In the genomic region with DNA sequence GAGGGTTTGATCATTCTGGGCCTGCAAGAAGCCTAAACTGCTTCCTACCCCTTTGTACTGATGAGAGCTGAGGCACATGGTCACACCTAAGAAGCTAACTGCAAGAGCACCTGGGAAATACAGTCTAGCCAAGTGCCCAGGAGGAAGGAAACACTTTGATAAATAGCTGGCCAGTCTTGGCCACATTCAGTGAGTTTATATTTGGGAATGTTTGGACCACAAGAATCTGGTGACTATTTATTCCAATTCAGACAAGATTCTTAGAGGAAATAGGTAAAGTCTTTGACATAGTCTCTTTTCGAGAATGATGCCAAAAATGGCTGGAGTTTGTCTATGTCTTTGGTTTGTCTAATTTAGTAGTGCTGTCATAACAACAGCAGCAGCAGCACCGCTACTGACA, we compare ENCODE assay signal across 25 cellular contexts.
"Had no signal": no experiment of that assay in that cellular context is flagged by ENCODE, and none has a peak within 500 bp of the region (broad histone marks: within the 10 kb centered on the region; RNA-seq: fewer than 3 reads in every experiment).

No MANE protein-coding gene starts in this region.

- H3K27ac Mint-ChIP-seq: activated CD4-positive, alpha-beta memory T cell treated with anti-CD3 and anti-CD28 coated beads for 36 hours; activated CD4-positive, alpha-beta T cell treated with anti-CD3 and anti-CD28 coated beads, Interleukin-2, amount 10 ng/mL, durations not matched to agents 7 days and 5 days; activated naive CD8-positive, alpha-beta T cell; brain; T-helper 17 cell had no signal

- FAIRE-seq: TTC549 had no signal

- H3K36me3 Mint-ChIP-seq: activated CD4-positive, alpha-beta memory T cell treated with anti-CD3 and anti-CD28 coated beads for 36 hours; activated naive CD8-positive, alpha-beta T cell; brain had no signal

- H3K27me3 Mint-ChIP-seq: activated naive CD8-positive, alpha-beta T cell had no signal

- H3K4me3 ChIP-seq: MG63 had no signal

- H3K9me3 ChIP-seq: MG63 had no signal

- H3K27ac ChIP-seq: RWPE1 had no signal

- DNase-seq: activated CD4-positive, alpha-beta memory T cell treated with anti-CD3 and anti-CD28 coated beads for 36 hours; activated CD4-positive, alpha-beta T cell treated with anti-CD3 and anti-CD28 coated beads, Interleukin-2, amount 10 ng/mL, durations not matched to agents 7 days and 5 days; activated CD4-positive, CD25-positive, alpha-beta regulatory T cell; activated CD8-positive, alpha-beta memory T cell treated with anti-CD3 and anti-CD28 coated beads for 24 hours; activated effector memory CD4-positive, alpha-beta T cell treated with anti-CD3 and anti-CD28 coated beads, Interleukin-2, amount 50 U/mL, for 16 hours; activated naive CD4-positive, alpha-beta T cell treated with Interleukin-2 at 50 U/mL for 16 hours; activated T-cell treated with anti-CD3 and anti-CD28 coated beads, Interleukin-2, amount 50 U/mL, for 4 hours; KG1; MG63; NCI-H1092 treated with DMSO at 0.1 percent for 48 hours; NCI-H1417 treated with DMSO at 0.1 percent for 48 hours; NCI-H1694; NCI-H2029; NCI-H345; NCI-H510A; NCI-H526 treated with DMSO at 0.1 percent for 48 hours; NCI-H82; SHP77 treated with DMSO at 0.1 percent for 48 hours; T-helper 17 cell; T-helper 9 cell had no signal

- H3K4me1 Mint-ChIP-seq: activated CD4-positive, alpha-beta T cell treated with anti-CD3 and anti-CD28 coated beads, Interleukin-2, amount 10 ng/mL, durations not matched to agents 7 days and 5 days; brain; central memory CD8-positive, alpha-beta T cell; T-helper 17 cell had no signal

- H3K4me3 Mint-ChIP-seq: activated CD4-positive, alpha-beta memory T cell treated with anti-CD3 and anti-CD28 coated beads for 36 hours; activated CD4-positive, alpha-beta T cell treated with anti-CD3 and anti-CD28 coated beads, Interleukin-2, amount 10 ng/mL, durations not matched to agents 7 days and 5 days; activated naive CD8-positive, alpha-beta T cell; activated T-cell treated with anti-CD3 and anti-CD28 coated beads, Interleukin-2, amount 50 U/mL, for 4 hours; brain; central memory CD8-positive, alpha-beta T cell; T-helper 17 cell had no signal

- H3K27me3 ChIP-seq: MG63 had no signal

- H3K36me3 ChIP-seq: MG63 had no signal

- H3K9me3 Mint-ChIP-seq: activated CD4-positive, alpha-beta memory T cell treated with anti-CD3 and anti-CD28 coated beads for 36 hours; activated CD4-positive, alpha-beta T cell treated with anti-CD3 and anti-CD28 coated beads, Interleukin-2, amount 10 ng/mL, durations not matched to agents 7 days and 5 days; activated T-cell treated with anti-CD3 and anti-CD28 coated beads, Interleukin-2, amount 50 U/mL, for 4 hours; central memory CD8-positive, alpha-beta T cell had no signal

- ATAC-seq: activated T-cell treated with anti-CD3 and anti-CD28 coated beads, Interleukin-2, amount 50 U/mL, for 4 hours; T-helper 17 cell had no signal
